18 cellular contexts compared by ENCODE assay signal in the genomic region with DNA sequence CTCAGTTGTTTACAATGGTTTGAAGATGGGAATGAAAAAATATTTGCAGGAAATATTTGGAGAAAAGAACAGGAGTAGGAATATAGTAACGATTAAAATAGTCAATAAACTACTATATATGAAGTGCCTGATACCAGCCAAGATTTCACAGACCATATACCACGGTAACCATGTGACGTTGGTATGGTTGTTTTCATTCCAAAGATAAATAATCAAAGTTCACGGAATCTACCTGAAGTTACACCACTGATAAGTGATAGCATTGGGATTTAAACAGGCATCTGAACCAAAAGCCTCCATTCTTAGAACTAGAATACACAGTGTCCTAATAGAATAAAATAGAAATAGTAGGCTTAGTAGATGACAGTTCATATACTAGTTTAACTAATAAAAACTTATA.
DNase-seq lines count a peak whose midpoint lies in the region; ATAC-seq, FAIRE-seq and TF ChIP-seq lines count a peak whose summit lies in the region.
"Had no signal": no experiment of that assay in that cellular context is flagged by ENCODE, and none has a peak within 500 bp of the region (broad histone marks: within the 10 kb centered on the region; RNA-seq: fewer than 3 reads in every experiment).

No MANE protein-coding gene starts in this region.

- FAIRE-seq in A549 (lab: Jason Lieb, UNC): no peak
- FAIRE-seq: GM19239, HTR-8/SVneo had no signal

- H3K9me3 ChIP-seq in A549 (no peaks in the 10 kb centered on the region), HUES6 (ENCODE audit: control insufficient read depth, insufficient read depth, low read depth, low read length) (no peaks in the 10 kb centered on the region), hepatocyte (ENCODE audit: low read depth) (no peaks in the 10 kb centered on the region), liver (ENCODE audit: control insufficient read depth in 4 of 4, low read length in 3 of 4) (peaks cover 0 to 1% (median 0%) of the 10 kb centered on the region in 4 donors)
- H3K9me3 ChIP-seq: BLaER1, Caco-2, HAP-1 had no signal

- POLR2A ChIA-PET in A549 (lab: Yijun Ruan, JAX): no interaction called here

- H3K4me1 ChIP-seq in A549: peaks cover 6% of the 10 kb centered on the region; the same call in 1 of the 3 replicates
- H3K4me1 ChIP-seq in HUES6 (ENCODE audit: control insufficient read depth, insufficient read depth, low read length): peaks cover 42% of the 10 kb centered on the region
- H3K4me1 ChIP-seq in hepatocyte (ENCODE audit: insufficient read depth): no peaks in the 10 kb centered on the region
- H3K4me1 ChIP-seq in liver (ENCODE audit: control insufficient read depth in 4 of 4, insufficient read depth in 4 of 4, low read length in 3 of 4): peaks cover 0 to 15% (median 4%) of the 10 kb centered on the region in 4 donors
- H3K4me1 ChIP-seq: BLaER1 had no signal

- H3K9me2 ChIP-seq in hepatocyte (replicated peaks; ENCODE audit: insufficient read depth): no peaks in the 10 kb centered on the region

- TF ChIP-seq CTCF in A549 (IDR thresholded peaks at IDR 0.05): no peak
- no peak for TF ChIP-seq CTCF in hepatocyte (IDR thresholded peaks at IDR 0.05; ENCODE audit: poor library complexity)
- TF ChIP-seq CTCF in liver (IDR thresholded peaks at IDR 0.05; ENCODE audit: low read depth, low read length, missing input control): no peak

- no peak for TF ChIP-seq EP300 in A549 (IDR thresholded peaks at IDR 0.05)

- H3K36me3 ChIP-seq in HUES6 (ENCODE audit: control insufficient read depth, insufficient read depth, low read length) (peaks cover 5% of the 10 kb centered on the region; the same call in 1 of the 2 replicates), hepatocyte (replicated peaks; ENCODE audit: insufficient read depth, low read depth) (no peaks in the 10 kb centered on the region), liver (ENCODE audit: control insufficient read depth in 4 of 4, insufficient read depth in 3 of 4, low read depth in 1 of 4, low read length in 3 of 4) (no peaks in the 10 kb centered on the region)
- H3K36me3 ChIP-seq: BLaER1, HAP-1 had no signal

- H2AFZ ChIP-seq in hepatocyte: no peak overlapping the region

- H3K9ac ChIP-seq in HUES6 (ENCODE audit: low read length) (no peak overlapping the region), liver (ENCODE audit: low read depth in 1 of 2, low read length in 2 of 2) (no peak overlapping the region)
- H3K9ac ChIP-seq: BLaER1 had no signal

- H3K27ac ChIP-seq in A549 (no peak overlapping the region), HUES6 (ENCODE audit: low read depth, low read length) (peak overlapping the region; percentile 42; the same call in 1 of the 2 replicates), hepatocyte (peak overlapping the region; percentile 62), liver (ENCODE audit: low read depth in 1 of 2, low read length in 2 of 2) (peak overlapping the region; percentile 53 to 73)
- H3K27ac ChIP-seq: 22Rv1, BLaER1 had no signal

- H3K4me2 ChIP-seq in A549 (0 out of 3 replicates have a peak overlapping the region, but pooled peaks have one; percentile 28), hepatocyte (no peak overlapping the region)
- H3K4me2 ChIP-seq: BLaER1 had no signal

- no peak for TF ChIP-seq POLR2A in A549 (IDR thresholded peaks at IDR 0.05; ENCODE audit: low read length)

- TF ChIP-seq RAD21 in A549 (conservative IDR thresholded peaks at IDR 0.05 in 1 of 2, IDR thresholded peaks at IDR 0.05 in 1 of 2) (no peak), liver (IDR thresholded peaks at IDR 0.05) (no peak)

- H3K79me2 ChIP-seq in hepatocyte: no peaks in the 10 kb centered on the region

- H4K20me1 ChIP-seq in hepatocyte (ENCODE audit: insufficient read depth, poor library complexity, severe bottlenecking): no peaks in the 10 kb centered on the region
- H4K20me1 ChIP-seq: BLaER1 had no signal

- no peak for ATAC-seq in A549
- ATAC-seq in HG02610 (IDR thresholded peaks at IDR 0.05; ENCODE audit: unreplicated experiment): no peak
- no peak for ATAC-seq in GM21367 (IDR thresholded peaks at IDR 0.05; ENCODE audit: unreplicated experiment)
- ATAC-seq in GM21447 (IDR thresholded peaks at IDR 0.05; ENCODE audit: unreplicated experiment): no peak
- no peak for ATAC-seq in activated CD4-positive, CD25-positive, alpha-beta regulatory T cell treated with anti-CD3 and anti-CD28 coated beads, Interleukin-2, amount 50 U/mL, for 24 hours

- no peak for DNase-seq in A549 (ENCODE audit: low read depth in 1 of 2, low spot score in 1 of 2)
- no peak for DNase-seq in hepatocyte (ENCODE audit: low spot score)
- DNase-seq: CD8-positive, alpha-beta memory T cell; DND-41; GDM1; KG1 had no signal

- CTCF ChIA-PET in A549 (lab: Yijun Ruan, JAX): no interaction called here

- no peak overlapping the region for H3K4me3 ChIP-seq in A549
- no peak overlapping the region for H3K4me3 ChIP-seq in HUES6 (ENCODE audit: low read depth, low read length)
- H3K4me3 ChIP-seq in hepatocyte: no peak overlapping the region
- no peak overlapping the region for H3K4me3 ChIP-seq in liver (ENCODE audit: low read depth in 1 of 3, low read length in 3 of 3)
- H3K4me3 ChIP-seq: BLaER1, HAP-1 had no signal

- 32% methylated on average over 4 of the region's 4 CpGs for WGBS in A549 (ENCODE audit: missing lambda C conversion rate)
- 64% methylated on average over 4 of the region's 4 CpGs for WGBS in hepatocyte (ENCODE audit: low lambda C conversion rate, missing lambda C conversion rate)
- WGBS in liver: 28% methylated on average over 4 of the region's 4 CpGs

- H3K27me3 ChIP-seq in HUES6 (ENCODE audit: control insufficient read depth, insufficient read depth, low read length) (no peaks in the 10 kb centered on the region), hepatocyte (no peaks in the 10 kb centered on the region), liver (ENCODE audit: control insufficient read depth in 4 of 4, insufficient read depth in 4 of 4, low read length in 3 of 4) (no peaks in the 10 kb centered on the region)
- H3K27me3 ChIP-seq: BLaER1 had no signal

TF ChIP-seq in A549, 52 proteins besides CTCF, POLR2A, EP300 and RAD21:
- TF ChIP-seq EHMT2 (IDR thresholded peaks at IDR 0.05; ENCODE audit: low read depth): no peak
- no peak for TF ChIP-seq NFE2L2 (conservative IDR thresholded peaks at IDR 0.05; ENCODE audit: low read length)
- TF ChIP-seq TP53 (CRISPR knock-in tag; IDR thresholded peaks at IDR 0.05): no peak
- no peak for TF ChIP-seq RARB (CRISPR knock-in tag; IDR thresholded peaks at IDR 0.05)
- no peak for TF ChIP-seq FOSB (CRISPR knock-in tag; IDR thresholded peaks at IDR 0.05)
- no peak for TF ChIP-seq POLR2AphosphoS2 (conservative IDR thresholded peaks at IDR 0.05; ENCODE audit: low read length)
- TF ChIP-seq FOXS1 (CRISPR knock-in tag; IDR thresholded peaks at IDR 0.05): no peak

TF ChIP-seq in liver, 16 proteins besides CTCF, POLR2A, EP300 and RAD21:
- TF ChIP-seq TAF1 (conservative IDR thresholded peaks at IDR 0.05) (no peak), RXRA (IDR thresholded peaks at IDR 0.05) (no peak), JUND (IDR thresholded peaks at IDR 0.05) (no peak), FOXA2 (IDR thresholded peaks at IDR 0.05) (no peak), YY1 (IDR thresholded peaks at IDR 0.05) (no peak)

Comparison
In these comparisons a context has a peak if more than half of its experiments do, and no peak if none do; other contexts are left out.
1. H3K27ac ChIP-seq: peak in HUES6 (single experiment), hepatocyte (single experiment) and liver (2 of 2); none in A549 (0 of 2).